ENCODE assay signal across 8 cellular contexts in the genomic region with DNA sequence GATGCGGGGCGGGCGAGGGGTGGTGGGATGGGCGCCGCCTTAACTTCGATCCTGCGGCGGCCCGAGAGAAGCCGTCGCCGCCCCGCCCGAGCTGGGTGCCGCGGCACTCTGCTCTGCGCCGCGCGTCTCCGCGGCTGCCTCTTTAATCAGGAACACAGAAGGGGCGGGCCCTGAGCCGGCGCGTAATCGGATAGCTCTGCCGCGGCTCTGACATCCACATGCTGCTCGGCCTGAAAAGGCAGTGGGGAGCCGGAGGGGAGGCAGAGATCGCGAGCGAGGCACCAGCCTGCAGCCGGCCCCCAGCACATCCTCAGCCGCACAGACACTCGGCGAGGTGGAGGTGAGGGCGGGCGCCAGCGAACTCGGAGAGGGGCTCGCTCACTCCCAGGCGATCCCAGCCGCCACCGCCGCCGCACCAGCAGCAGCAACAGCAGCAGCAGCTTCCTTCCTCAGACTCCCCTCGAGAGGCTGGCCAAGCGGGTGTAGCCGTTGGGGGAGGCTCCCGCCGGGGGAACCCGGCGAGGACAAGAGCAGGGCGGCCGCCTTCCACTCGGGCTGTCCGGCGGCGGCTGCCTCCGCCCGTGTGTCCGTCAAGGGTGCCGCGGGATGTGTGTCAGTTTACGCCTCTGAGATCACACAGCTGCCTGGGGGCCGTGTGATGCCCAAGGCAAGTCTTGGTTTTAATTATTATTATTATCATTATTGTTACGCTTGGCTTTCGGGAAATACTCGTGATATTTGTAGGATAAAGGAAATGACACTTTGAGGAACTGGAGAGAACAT. TPM values are rescaled to one million over a fixed set of nuclear protein-coding genes. Genes with fewer than 3 reads are reported as not detected.
A peak's percentile ranks its signal among the peaks of the same experiment; 100 is the strongest.
DNase-seq lines count a peak whose midpoint lies in the region; ATAC-seq and TF ChIP-seq lines count a peak whose summit lies in the region.

A gene with protein sequence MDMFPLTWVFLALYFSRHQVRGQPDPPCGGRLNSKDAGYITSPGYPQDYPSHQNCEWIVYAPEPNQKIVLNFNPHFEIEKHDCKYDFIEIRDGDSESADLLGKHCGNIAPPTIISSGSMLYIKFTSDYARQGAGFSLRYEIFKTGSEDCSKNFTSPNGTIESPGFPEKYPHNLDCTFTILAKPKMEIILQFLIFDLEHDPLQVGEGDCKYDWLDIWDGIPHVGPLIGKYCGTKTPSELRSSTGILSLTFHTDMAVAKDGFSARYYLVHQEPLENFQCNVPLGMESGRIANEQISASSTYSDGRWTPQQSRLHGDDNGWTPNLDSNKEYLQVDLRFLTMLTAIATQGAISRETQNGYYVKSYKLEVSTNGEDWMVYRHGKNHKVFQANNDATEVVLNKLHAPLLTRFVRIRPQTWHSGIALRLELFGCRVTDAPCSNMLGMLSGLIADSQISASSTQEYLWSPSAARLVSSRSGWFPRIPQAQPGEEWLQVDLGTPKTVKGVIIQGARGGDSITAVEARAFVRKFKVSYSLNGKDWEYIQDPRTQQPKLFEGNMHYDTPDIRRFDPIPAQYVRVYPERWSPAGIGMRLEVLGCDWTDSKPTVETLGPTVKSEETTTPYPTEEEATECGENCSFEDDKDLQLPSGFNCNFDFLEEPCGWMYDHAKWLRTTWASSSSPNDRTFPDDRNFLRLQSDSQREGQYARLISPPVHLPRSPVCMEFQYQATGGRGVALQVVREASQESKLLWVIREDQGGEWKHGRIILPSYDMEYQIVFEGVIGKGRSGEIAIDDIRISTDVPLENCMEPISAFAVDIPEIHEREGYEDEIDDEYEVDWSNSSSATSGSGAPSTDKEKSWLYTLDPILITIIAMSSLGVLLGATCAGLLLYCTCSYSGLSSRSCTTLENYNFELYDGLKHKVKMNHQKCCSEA (plus strand): TSS at position 263 of the 783 bp plus-strand sequence. CDS start 790 bp downstream, outside the sequence.

- ATAC-seq in RWPE2 (ENCODE audit: low read depth) (peak; percentile 64), gastroesophageal sphincter (peak; percentile 88)

- no peaks in the 10 kb centered on the region for H3K9me3 ChIP-seq in GM23248 (ENCODE audit: low read depth)
- H3K9me3 ChIP-seq in Karpas-422 (ENCODE audit: low read length) = no peaks in the 10 kb centered on the region
- H3K9me3 ChIP-seq in RWPE2 (ENCODE audit: severe bottlenecking) = no peaks in the 10 kb centered on the region
- no peaks in the 10 kb centered on the region for H3K9me3 ChIP-seq in gastroesophageal sphincter

- peaks cover 18% of the 10 kb centered on the region for H3F3A ChIP-seq in GM23248 (ENCODE audit: insufficient read depth)

- H3K9me3 Mint-ChIP-seq in activated naive CD8-positive, alpha-beta T cell (ENCODE audit: low read depth) = no peaks in the 10 kb centered on the region
- H3K9me3 Mint-ChIP-seq in neural crest cell = no peaks in the 10 kb centered on the region

- no peak for TF ChIP-seq CTCF in RWPE2 (IDR thresholded peaks at IDR 0.05; ENCODE audit: poor library complexity, severe bottlenecking)
- peak in 1 of 4 experiments; percentile 27 for TF ChIP-seq CTCF in gastroesophageal sphincter (IDR thresholded peaks at IDR 0.05)
- TF ChIP-seq CTCF in neural crest cell (conservative IDR thresholded peaks at IDR 0.05) = no peak

- in situ Hi-C loops in GM23248 (cut with MboI) = no loop called here

- H3K27me3 ChIP-seq in GM23248 (replicated peaks; ENCODE audit: insufficient read depth) = no peaks in the 10 kb centered on the region
- H3K27me3 ChIP-seq in Karpas-422 (ENCODE audit: low read length) = no peaks in the 10 kb centered on the region
- no peaks in the 10 kb centered on the region for H3K27me3 ChIP-seq in RWPE2 (ENCODE audit: insufficient read depth, poor library complexity, severe bottlenecking)
- H3K27me3 ChIP-seq in gastroesophageal sphincter = no peaks in the 10 kb centered on the region

- H3K27me3 Mint-ChIP-seq in activated naive CD8-positive, alpha-beta T cell = peaks cover 38% of the 10 kb centered on the region
- H3K27me3 Mint-ChIP-seq in neural crest cell (ENCODE audit: low read depth) = peaks cover 48% of the 10 kb centered on the region

- peak; percentile 98 to 99 for TF ChIP-seq POLR2A in gastroesophageal sphincter (IDR thresholded peaks at IDR 0.05)

- 1% methylated on average over 52 to 61 of the region's 71 CpGs for WGBS in GM23248 (ENCODE audit: low coverage in 1 of 2, low lambda C conversion rate in 2 of 2, missing lambda C conversion rate in 2 of 2), 2 experiments
- WGBS in gastroesophageal sphincter (ENCODE audit: low coverage in 1 of 2), 2 donors = 0 to 2% methylated on average over 13 to 18 of the region's 71 CpGs
- WGBS in urinary bladder = under 1% methylated on average over 71 of the region's 71 CpGs

- H3K36me3 ChIP-seq in GM23248 (ENCODE audit: low read depth) (no peaks in the 10 kb centered on the region), Karpas-422 (ENCODE audit: insufficient read depth, low read length) (no peaks in the 10 kb centered on the region), RWPE2 (ENCODE audit: low read depth) (no peaks in the 10 kb centered on the region), gastroesophageal sphincter (no peaks in the 10 kb centered on the region), urinary bladder (ENCODE audit: insufficient read depth) (no peaks in the 10 kb centered on the region)

- H3K4me1 Mint-ChIP-seq in activated naive CD8-positive, alpha-beta T cell (ENCODE audit: low read depth) = peaks cover 32% of the 10 kb centered on the region
- peaks cover 63% of the 10 kb centered on the region for H3K4me1 Mint-ChIP-seq in neural crest cell

- H3K4me2 ChIP-seq in GM23248 (ENCODE audit: unreplicated experiment) (peak within 1 kb of the TSS; percentile 84), Karpas-422 (ENCODE audit: low read depth, low read length, poor library complexity, severe bottlenecking) (peak within 1 kb of the TSS; percentile 85)

- H4K20me1 ChIP-seq in GM23248 (ENCODE audit: insufficient read depth) (no peaks in the 10 kb centered on the region), Karpas-422 (ENCODE audit: insufficient read depth, low read depth, low read length) (no peaks in the 10 kb centered on the region)

- H2AFZ ChIP-seq in GM23248 = peak within 1 kb of the TSS; percentile 91
- peak within 1 kb of the TSS; percentile 83; the same call in 1 of the 2 replicates for H2AFZ ChIP-seq in Karpas-422 (ENCODE audit: low read length)

- H3K79me2 ChIP-seq in GM23248 (ENCODE audit: insufficient read depth) (no peaks in the 10 kb centered on the region), Karpas-422 (ENCODE audit: low read length) (no peaks in the 10 kb centered on the region)

- H3K4me3 ChIP-seq in GM23248 (peak within 1 kb of the TSS; percentile 81), Karpas-422 (ENCODE audit: low read length) (peak within 1 kb of the TSS; percentile 71), RWPE2 (ENCODE audit: severe bottlenecking) (peak within 1 kb of the TSS; percentile 46), gastroesophageal sphincter (peak within 1 kb of the TSS; percentile 92 to 99), urinary bladder (ENCODE audit: low read depth, low read length) (peak within 1 kb of the TSS; percentile 54)

- H3K27ac Mint-ChIP-seq in activated naive CD8-positive, alpha-beta T cell = no peak within 1 kb of the TSS
- peak within 1 kb of the TSS; percentile 95 for H3K27ac Mint-ChIP-seq in neural crest cell (ENCODE audit: unreplicated experiment)

- H3K4me1 ChIP-seq in GM23248 (ENCODE audit: insufficient read depth) (peaks cover 24% of the 10 kb centered on the region), Karpas-422 (ENCODE audit: low read length) (peaks cover 39% of the 10 kb centered on the region), RWPE2 (ENCODE audit: insufficient read depth, poor library complexity, severe bottlenecking) (peaks cover 44% of the 10 kb centered on the region), gastroesophageal sphincter (peaks cover 0 to 43% (median 0%) of the 10 kb centered on the region in 3 donors), urinary bladder (ENCODE audit: insufficient read depth) (peaks cover 2% of the 10 kb centered on the region)

- H3K9me2 ChIP-seq in GM23248 (ENCODE audit: insufficient read depth) = no peaks in the 10 kb centered on the region
- H3K9me2 ChIP-seq in Karpas-422 (replicated peaks; ENCODE audit: insufficient read depth, low read length) = no peaks in the 10 kb centered on the region

- H3K9ac ChIP-seq in GM23248 (peak within 1 kb of the TSS; percentile 75), Karpas-422 (ENCODE audit: low read length) (peak within 1 kb of the TSS; percentile 75)

- DNase-seq in DMS79 (lab: John Stamatoyannopoulos, UW) (peak; percentile 64), GM23248 (peak; percentile 91), Karpas-422 (peak; percentile 95), RWPE2 (ENCODE audit: low spot score) (peak; percentile 85), neural crest cell (ENCODE audit: low read depth, low spot score) (peak; percentile 77)

- no peaks in the 10 kb centered on the region for H3K36me3 Mint-ChIP-seq in activated naive CD8-positive, alpha-beta T cell
- H3K36me3 Mint-ChIP-seq in neural crest cell (ENCODE audit: low read depth) = no peaks in the 10 kb centered on the region

- H3K27ac ChIP-seq in GM23248 = peak within 1 kb of the TSS; percentile 51
- no peak within 1 kb of the TSS for H3K27ac ChIP-seq in Karpas-422 (ENCODE audit: low read length)
- H3K27ac ChIP-seq in RWPE2 (ENCODE audit: poor library complexity, severe bottlenecking) = peak within 1 kb of the TSS; percentile 46
- peak within 1 kb of the TSS; percentile 67 to 96 (median 93) for H3K27ac ChIP-seq in gastroesophageal sphincter
- H3K27ac ChIP-seq in urinary bladder (ENCODE audit: low read depth) = peak within 1 kb of the TSS; percentile 63

- TF ChIP-seq EP300 in gastroesophageal sphincter (IDR thresholded peaks at IDR 0.05) = no peak

- H3K4me3 Mint-ChIP-seq in activated naive CD8-positive, alpha-beta T cell = peak within 1 kb of the TSS; percentile 86
- peak within 1 kb of the TSS; percentile 96 for H3K4me3 Mint-ChIP-seq in neural crest cell

RNA-seq across cellular contexts. Expression of the gene that starts here (rescaled TPM):
- 9.0 and 36.7 TPM in 2 replicates for total RNA-seq in GM23248 (2014; rRNA removed; shearing (Covaris generic))
- polyA plus RNA-seq in GM23248 (2016; fragmentation: Nextera tagmentation; extraction: Ambion mirVana) = 5.6 and 6.9 TPM in 2 replicates
- 4.4 and 7.2 TPM in 2 replicates for total RNA-seq in Karpas-422 (2014; rRNA removed; shearing (Covaris generic); ENCODE audit: low replicate concordance)
- total RNA-seq in gastroesophageal sphincter = 100 to 1,000 TPM; 278 to 466 (median 371) TPM
- 90.3 and 93.5 TPM in 2 replicates for total RNA-seq in neural crest cell
- 101 TPM for total RNA-seq in urinary bladder
- polyA plus RNA-seq in urinary bladder = 74.4 TPM
